Comparison of ENCODE assay signal across 19 cellular contexts in the genomic region with DNA sequence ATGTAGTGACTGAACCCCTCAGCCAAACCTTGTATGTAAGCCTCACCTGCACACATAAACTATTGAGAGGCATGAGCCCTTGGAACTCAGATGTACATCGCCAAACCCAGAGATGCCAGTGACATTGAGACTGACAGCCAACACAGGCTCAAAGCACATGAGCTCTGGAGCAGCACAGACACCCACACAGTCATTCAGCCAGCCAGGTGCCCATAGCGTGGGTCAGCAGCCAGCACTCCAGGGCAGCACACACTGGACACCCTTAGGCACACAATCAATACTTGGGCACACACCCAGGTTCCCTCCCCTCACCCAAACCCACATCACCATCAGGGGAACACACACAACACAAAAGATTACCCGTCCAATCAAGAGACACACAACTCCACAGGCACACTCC. TPM values are rescaled to one million over a fixed set of nuclear protein-coding genes. Genes with fewer than 3 reads are reported as not detected.
A peak's percentile ranks its signal among the peaks of the same experiment; 100 is the strongest.
DNase-seq lines count a peak whose midpoint lies in the region; FAIRE-seq and TF ChIP-seq lines count a peak whose summit lies in the region.
"Had no signal": no experiment of that assay in that cellular context is flagged by ENCODE, and none has a peak within 500 bp of the region (broad histone marks: within the 10 kb centered on the region; RNA-seq: fewer than 3 reads in every experiment).

No MANE protein-coding gene starts in this region.

- H3K27me3 Mint-ChIP-seq in nephron (ENCODE audit: low read depth) = no peaks in the 10 kb centered on the region
- H3K27me3 Mint-ChIP-seq in activated CD4-positive, alpha-beta memory T cell treated with anti-CD3 and anti-CD28 coated beads, Interleukin-2, amount 10 ng/mL, durations not matched to agents 7 days and 5 days = peaks cover 2% of the 10 kb centered on the region

- H3K4me1 ChIP-seq in BLaER1 (peaks cover 62% of the 10 kb centered on the region), tibial artery (peaks cover 0 to 29% (median 14%) of the 10 kb centered on the region in 4 donors)
- H3K4me1 ChIP-seq: Caco-2, Peyer's patch had no signal

- TF ChIP-seq POLR2A in GM12891 (IDR thresholded peaks at IDR 0.05; ENCODE audit: low read depth, low read length) = no peak

- no peak for DNase-seq in GM12891 (ENCODE audit: insufficient read length, low spot score)
- no peak for DNase-seq in brain microvascular endothelial cell
- no peak for DNase-seq in stimulated activated CD4-positive, alpha-beta T cell treated with anti-CD3 and anti-CD28 coated beads, Interleukin-2, amount 100 ng/mL, for 48 hours
- no peak for DNase-seq in tibial artery
- DNase-seq in activated CD4-positive, alpha-beta memory T cell treated with anti-CD3 and anti-CD28 coated beads, Interleukin-2, amount 10 ng/mL, durations not matched to agents 7 days and 5 days = no peak
- DNase-seq: C1 segment of cervical spinal cord, Caco-2, DMS53, KG1, NCI-H1092, NCI-H2107, NCI-H446 treated with DMSO at 0.1 percent for 48 hours, NCI-H82, Peyer's patch, SHP77 had no signal

- no peaks in the 10 kb centered on the region for H4K20me1 ChIP-seq in BLaER1

- intact Hi-C loops in tibial artery (cut with DNase I; ENCODE audit: low total_unique reads) = no loop called here

- peaks cover 4% of the 10 kb centered on the region for H3K36me3 Mint-ChIP-seq in nephron (ENCODE audit: low read depth)
- H3K36me3 Mint-ChIP-seq in activated CD4-positive, alpha-beta memory T cell treated with anti-CD3 and anti-CD28 coated beads, Interleukin-2, amount 10 ng/mL, durations not matched to agents 7 days and 5 days (ENCODE audit: low read depth) = no peaks in the 10 kb centered on the region

- in situ Hi-C loops in brain microvascular endothelial cell (cut with HindIII; ENCODE audit: low pct_ligation_motif_present, low sequenced_read_pairs) = no loop called here

- TF ChIP-seq CTCF in brain microvascular endothelial cell (IDR thresholded peaks at IDR 0.05; ENCODE audit: low read depth, low read length, missing control alignments) (no peak), nephron (IDR thresholded peaks at IDR 0.05; ENCODE audit: unreplicated experiment in 3 of 3) (no peak), tibial artery (IDR thresholded peaks at IDR 0.05) (no peak)

- CTCF ChIA-PET in activated CD4-positive, alpha-beta memory T cell treated with anti-CD3 and anti-CD28 coated beads, Interleukin-2, amount 10 ng/mL, durations not matched to agents 7 days and 5 days (lab: Charles Lee) = no interaction called here

- H3K4me1 Mint-ChIP-seq in nephron = peaks cover 28% of the 10 kb centered on the region
- peaks cover 42% of the 10 kb centered on the region for H3K4me1 Mint-ChIP-seq in activated CD4-positive, alpha-beta memory T cell treated with anti-CD3 and anti-CD28 coated beads, Interleukin-2, amount 10 ng/mL, durations not matched to agents 7 days and 5 days

- H3K4me2 ChIP-seq in BLaER1 = peak overlapping the region; percentile 28; the same call in 1 of the 2 replicates

- H3K9me3 ChIP-seq in BLaER1 (peaks cover 2% of the 10 kb centered on the region; the same call in 1 of the 2 replicates), tibial artery (no peaks in the 10 kb centered on the region)
- H3K9me3 ChIP-seq: Caco-2, Peyer's patch had no signal

- H3K4me3 Mint-ChIP-seq in nephron = peak overlapping the region in 2 of 3 experiments; percentile 4 to 27
- H3K4me3 Mint-ChIP-seq in activated CD4-positive, alpha-beta memory T cell treated with anti-CD3 and anti-CD28 coated beads, Interleukin-2, amount 10 ng/mL, durations not matched to agents 7 days and 5 days = no peak overlapping the region

- H3K36me3 ChIP-seq in BLaER1 (no peaks in the 10 kb centered on the region), brain microvascular endothelial cell (replicated peaks) (no peaks in the 10 kb centered on the region), tibial artery (no peaks in the 10 kb centered on the region)
- H3K36me3 ChIP-seq: Peyer's patch had no signal

- no peak overlapping the region for H3K9ac ChIP-seq in BLaER1

- POLR2A ChIA-PET in activated CD4-positive, alpha-beta memory T cell treated with anti-CD3 and anti-CD28 coated beads, Interleukin-2, amount 10 ng/mL, durations not matched to agents 7 days and 5 days (lab: Charles Lee) = no interaction called here

- H3K27ac ChIP-seq in BLaER1 (no peak overlapping the region), brain microvascular endothelial cell (peak overlapping the region; percentile 25), tibial artery (no peak overlapping the region)
- H3K27ac ChIP-seq: Peyer's patch had no signal

- H3K4me3 ChIP-seq in BLaER1 (no peak overlapping the region), brain microvascular endothelial cell (ENCODE audit: low read depth, low read length) (no peak overlapping the region), tibial artery (no peak overlapping the region)
- H3K4me3 ChIP-seq: GM12878, Peyer's patch had no signal

- H3K9me3 Mint-ChIP-seq in nephron = peaks cover 18% of the 10 kb centered on the region
- H3K9me3 Mint-ChIP-seq in activated CD4-positive, alpha-beta memory T cell treated with anti-CD3 and anti-CD28 coated beads, Interleukin-2, amount 10 ng/mL, durations not matched to agents 7 days and 5 days = no peaks in the 10 kb centered on the region

- peak overlapping the region; percentile 12 to 46 (median 25) for H3K27ac Mint-ChIP-seq in nephron
- H3K27ac Mint-ChIP-seq in activated CD4-positive, alpha-beta memory T cell treated with anti-CD3 and anti-CD28 coated beads, Interleukin-2, amount 10 ng/mL, durations not matched to agents 7 days and 5 days = no peak overlapping the region

- H3K27me3 ChIP-seq in BLaER1 (peaks cover 8% of the 10 kb centered on the region), brain microvascular endothelial cell (replicated peaks) (no peaks in the 10 kb centered on the region), tibial artery (no peaks in the 10 kb centered on the region)
- H3K27me3 ChIP-seq: Peyer's patch had no signal

- FAIRE-seq in GM12891 (lab: Jason Lieb, UNC) = peak; percentile 16
- FAIRE-seq: GM12878 had no signal

TF ChIP-seq in GM12891, 5 proteins besides CTCF, POLR2A, EP300 and RAD21:
- TF ChIP-seq SPI1 (IDR thresholded peaks at IDR 0.05; ENCODE audit: low read depth, low read length) = no peak
- no peak for TF ChIP-seq TAF1 (IDR thresholded peaks at IDR 0.05; ENCODE audit: low read depth, low read length)
- no peak for TF ChIP-seq POU2F2 (IDR thresholded peaks at IDR 0.05; ENCODE audit: low read depth, low read length)
- no peak for TF ChIP-seq POLR2AphosphoS5 (IDR thresholded peaks at IDR 0.05; ENCODE audit: low read depth, low read length)
- TF ChIP-seq PAX5 (IDR thresholded peaks at IDR 0.05; ENCODE audit: insufficient read depth, low read length, severe bottlenecking) = no peak

RNA-seq across cellular contexts. Expression of a gene that starts 4.3 kb away (rescaled TPM):
- polyA plus RNA-seq in GM12891 (2012; ENCODE audit: low read depth, missing spikeins) = 294 TPM
- 100 to 1,000 TPM; 183 to 198 TPM for total RNA-seq in activated CD4-positive, alpha-beta memory T cell treated with anti-CD3 and anti-CD28 coated beads, Interleukin-2, amount 10 ng/mL, durations not matched to agents 7 days and 5 days

RNA-seq across cellular contexts. Expression of a gene that starts 16.9 kb away (rescaled TPM):
- 47.2 TPM for polyA plus RNA-seq in GM12891 (2012; ENCODE audit: low read depth, missing spikeins)
- 10 to 100 TPM; 72.6 to 75.4 TPM for total RNA-seq in activated CD4-positive, alpha-beta memory T cell treated with anti-CD3 and anti-CD28 coated beads, Interleukin-2, amount 10 ng/mL, durations not matched to agents 7 days and 5 days

RNA-seq across cellular contexts. Expression of a gene that starts 41.8 kb away (rescaled TPM):
- 1.1 TPM for polyA plus RNA-seq in GM12891 (2012; ENCODE audit: low read depth, missing spikeins)
- under 1 TPM; 0.18 to 0.40 TPM for total RNA-seq in activated CD4-positive, alpha-beta memory T cell treated with anti-CD3 and anti-CD28 coated beads, Interleukin-2, amount 10 ng/mL, durations not matched to agents 7 days and 5 days
- total RNA-seq: Caco-2 had no signal

RNA-seq across cellular contexts. Expression of a gene that starts 51.8 kb away (rescaled TPM):
- 38.2 TPM for polyA plus RNA-seq in GM12891 (2012; ENCODE audit: low read depth, missing spikeins)
- 10 to 100 TPM; 15.7 to 18.6 TPM for total RNA-seq in activated CD4-positive, alpha-beta memory T cell treated with anti-CD3 and anti-CD28 coated beads, Interleukin-2, amount 10 ng/mL, durations not matched to agents 7 days and 5 days
- total RNA-seq: M059J had no signal
